In the genomic region with DNA sequence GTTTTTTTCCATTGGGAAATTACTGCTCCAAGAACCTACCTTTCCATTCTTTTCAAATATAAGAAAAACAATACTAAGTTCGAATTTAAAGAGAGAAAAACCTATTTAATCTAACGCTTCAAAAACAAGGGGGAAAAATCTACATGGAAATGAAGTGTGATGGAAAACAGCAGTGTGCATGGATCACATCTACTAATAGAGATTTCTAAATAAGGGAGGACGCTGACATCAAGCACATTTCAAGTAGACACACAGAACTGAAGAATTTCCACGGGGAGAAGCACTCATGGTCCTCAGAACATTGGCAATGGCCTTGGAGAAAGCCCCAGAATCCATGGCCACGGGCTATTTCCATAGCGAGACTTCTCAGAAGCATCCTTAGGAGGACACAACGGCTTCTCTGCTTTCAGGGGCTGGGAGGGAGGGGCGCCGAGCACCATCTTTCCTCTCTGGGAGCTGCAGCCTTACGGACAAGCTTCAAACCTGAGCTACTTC, we compare ENCODE assay signal across 8 cellular contexts. TPM values are rescaled to one million over a fixed set of nuclear protein-coding genes. Genes with fewer than 3 reads are reported as not detected.
DNase-seq lines count a peak whose midpoint lies in the region; ATAC-seq and TF ChIP-seq lines count a peak whose summit lies in the region.

No MANE protein-coding gene starts in this region.

- CTCF ChIA-PET in activated CD4-positive, alpha-beta T cell treated with anti-CD3 and anti-CD28 coated beads, Interleukin-2, amount 10 ng/mL, durations not matched to agents 7 days and 5 days (lab: Charles Lee): interaction anchor here (0.7 to 2.0 kb wide), 4 partner anchors 9 to 118 kb away, joined by 4 to 9 read pairs (median 6); no protein-coding TSS in a partner anchor

- no peak for TF ChIP-seq CTCF in suprapubic skin (IDR thresholded peaks at IDR 0.05)

- peaks cover 19% of the 10 kb centered on the region for H3K9me3 Mint-ChIP-seq in activated CD4-positive, alpha-beta T cell treated with anti-CD3 and anti-CD28 coated beads, Interleukin-2, amount 10 ng/mL, durations not matched to agents 7 days and 5 days
- no peaks in the 10 kb centered on the region for H3K9me3 Mint-ChIP-seq in activated T-helper 17 cell treated with anti-CD3 and anti-CD28 coated beads, Interleukin-2, amount 50 U/mL, for 72 hours
- no peaks in the 10 kb centered on the region for H3K9me3 Mint-ChIP-seq in immature natural killer cell

- TF ChIP-seq EP300 in suprapubic skin (IDR thresholded peaks at IDR 0.05): no peak

- H3K4me3 ChIP-seq in suprapubic skin: peak overlapping the region; percentile 90

- no peaks in the 10 kb centered on the region for H3K27me3 Mint-ChIP-seq in activated CD4-positive, alpha-beta T cell treated with anti-CD3 and anti-CD28 coated beads, Interleukin-2, amount 10 ng/mL, durations not matched to agents 7 days and 5 days
- H3K27me3 Mint-ChIP-seq in activated T-helper 17 cell treated with anti-CD3 and anti-CD28 coated beads, Interleukin-2, amount 50 U/mL, for 72 hours: no peaks in the 10 kb centered on the region
- peaks cover 11 to 15% (median 11%) of the 10 kb centered on the region in 3 donors for H3K27me3 Mint-ChIP-seq in immature natural killer cell (ENCODE audit: low read depth in 3 of 3)

- ATAC-seq in activated T-helper 17 cell treated with anti-CD3 and anti-CD28 coated beads, Interleukin-2, amount 50 U/mL, for 72 hours (replicated peaks): no peak
- ATAC-seq in HG03442 (IDR thresholded peaks at IDR 0.05; ENCODE audit: unreplicated experiment): no peak

- 23% methylated on average over 8 of the region's 10 CpGs for WGBS in suprapubic skin

- peak overlapping the region; percentile 97 for H3K4me3 Mint-ChIP-seq in activated CD4-positive, alpha-beta T cell treated with anti-CD3 and anti-CD28 coated beads, Interleukin-2, amount 10 ng/mL, durations not matched to agents 7 days and 5 days
- peak overlapping the region; percentile 92 for H3K4me3 Mint-ChIP-seq in activated T-helper 17 cell treated with anti-CD3 and anti-CD28 coated beads, Interleukin-2, amount 50 U/mL, for 72 hours
- H3K4me3 Mint-ChIP-seq in immature natural killer cell: peak overlapping the region; percentile 91 to 94 (median 94)

- no peaks in the 10 kb centered on the region for H3K27me3 ChIP-seq in suprapubic skin

- H3K27ac ChIP-seq in suprapubic skin: peak overlapping the region; percentile 99

- H3K9me3 ChIP-seq in suprapubic skin: no peaks in the 10 kb centered on the region

- POLR2A ChIA-PET in activated CD4-positive, alpha-beta T cell treated with anti-CD3 and anti-CD28 coated beads, Interleukin-2, amount 10 ng/mL, durations not matched to agents 7 days and 5 days (lab: Charles Lee): interaction anchor here (0.7 to 1.6 kb wide), 6 partner anchors 11 to 335 kb away, joined by 3 to 7 read pairs (median 4); no protein-coding TSS in a partner anchor

- no peaks in the 10 kb centered on the region for H3K36me3 ChIP-seq in suprapubic skin

- no peak for DNase-seq in activated CD4-positive, alpha-beta T cell treated with anti-CD3 and anti-CD28 coated beads, Interleukin-2, amount 10 ng/mL, durations not matched to agents 7 days and 5 days
- no peak for DNase-seq in activated CD4-positive, alpha-beta T cell treated with anti-CD3 and anti-CD28 coated beads for 4 hours
- DNase-seq in immature natural killer cell: no peak
- no peak for DNase-seq in suprapubic skin (ENCODE audit: low spot score in 2 of 2)
- no peak for DNase-seq in SK-N-DZ (ENCODE audit: low spot score)
- no peak for DNase-seq in central memory CD4-positive, alpha-beta T cell

- H3K36me3 Mint-ChIP-seq in activated CD4-positive, alpha-beta T cell treated with anti-CD3 and anti-CD28 coated beads, Interleukin-2, amount 10 ng/mL, durations not matched to agents 7 days and 5 days (ENCODE audit: low read depth): peaks cover 62% of the 10 kb centered on the region
- H3K36me3 Mint-ChIP-seq in activated T-helper 17 cell treated with anti-CD3 and anti-CD28 coated beads, Interleukin-2, amount 50 U/mL, for 72 hours (ENCODE audit: low read depth): peaks cover 60% of the 10 kb centered on the region
- H3K36me3 Mint-ChIP-seq in immature natural killer cell: peaks cover 0 to 19% (median 11%) of the 10 kb centered on the region in 3 donors

- peaks cover 49% of the 10 kb centered on the region for H3K4me1 Mint-ChIP-seq in activated CD4-positive, alpha-beta T cell treated with anti-CD3 and anti-CD28 coated beads, Interleukin-2, amount 10 ng/mL, durations not matched to agents 7 days and 5 days
- peaks cover 32% of the 10 kb centered on the region for H3K4me1 Mint-ChIP-seq in activated T-helper 17 cell treated with anti-CD3 and anti-CD28 coated beads, Interleukin-2, amount 50 U/mL, for 72 hours
- H3K4me1 Mint-ChIP-seq in immature natural killer cell: peaks cover 48 to 65% of the 10 kb centered on the region in 2 donors

- H3K27ac Mint-ChIP-seq in activated CD4-positive, alpha-beta T cell treated with anti-CD3 and anti-CD28 coated beads, Interleukin-2, amount 10 ng/mL, durations not matched to agents 7 days and 5 days: peak overlapping the region; percentile 99
- H3K27ac Mint-ChIP-seq in activated T-helper 17 cell treated with anti-CD3 and anti-CD28 coated beads, Interleukin-2, amount 50 U/mL, for 72 hours: peak overlapping the region; percentile 91
- peak overlapping the region; percentile 77 to 97 (median 94) for H3K27ac Mint-ChIP-seq in immature natural killer cell

- TF ChIP-seq POLR2A in suprapubic skin (IDR thresholded peaks at IDR 0.05): no peak

- peaks cover 35% of the 10 kb centered on the region for H3K4me1 ChIP-seq in suprapubic skin

RNA-seq across cellular contexts. Expression of a gene that starts 1.1 kb away (rescaled TPM):
- total RNA-seq in activated CD4-positive, alpha-beta T cell treated with anti-CD3 and anti-CD28 coated beads, Interleukin-2, amount 10 ng/mL, durations not matched to agents 7 days and 5 days: 10 to 100 TPM; 60.4 TPM
- 10 to 100 TPM; 55.0 to 62.5 TPM for total RNA-seq in activated T-helper 17 cell treated with anti-CD3 and anti-CD28 coated beads, Interleukin-2, amount 50 U/mL, for 72 hours
- 10 to 100 TPM; 17.0 to 37.3 (median 20.6) TPM for polyA plus RNA-seq in immature natural killer cell
- 10 to 100 TPM; 40.0 to 81.7 (median 52.4) TPM for total RNA-seq in suprapubic skin
- polyA plus RNA-seq in SK-N-DZ (2014; cell fraction: cytosol; rRNA removed): 12.1 and 14.1 TPM in 2 replicates
- 18.4 and 29.4 TPM in 2 replicates for polyA plus RNA-seq in SK-N-DZ (2014; cell fraction: nucleus; rRNA removed)
